Comparison of ENCODE assay signal across 1 cellular context in genomic region chr11:102452461-102453285, GRCh38.
TF ChIP-seq lines count a peak whose summit lies in the region.

Gene TMEM123, minus strand, starts transcription at chr11:102452765. Its CDS starts 142 bp downstream, at chr11:102452623.

TF ChIP-seq in WTC11, 78 proteins besides CTCF, POLR2A, EP300 and RAD21 (continued from another document and continues in another):
- no peak for TF ChIP-seq ZBTB43 (CRISPR knock-in tag; IDR thresholded peaks at IDR 0.05)
- no peak for TF ChIP-seq MLX (CRISPR knock-in tag; IDR thresholded peaks at IDR 0.05)
- peak; percentile 58; the same call in 1 of the 2 replicates for TF ChIP-seq ARID4B (CRISPR knock-in tag; IDR thresholded peaks at IDR 0.05; ENCODE audit: borderline replicate concordance)
- no peak for TF ChIP-seq ZNF281 (CRISPR knock-in tag; IDR thresholded peaks at IDR 0.05)
- TF ChIP-seq CDX4 (CRISPR knock-in tag; IDR thresholded peaks at IDR 0.05; ENCODE audit: borderline replicate concordance) = no peak
- TF ChIP-seq FOXK1 (CRISPR knock-in tag; IDR thresholded peaks at IDR 0.05) = no peak
- TF ChIP-seq HMGA2 (CRISPR knock-in tag; IDR thresholded peaks at IDR 0.05) = no peak
- TF ChIP-seq TEAD4 (CRISPR knock-in tag; IDR thresholded peaks at IDR 0.05) = no peak
- TF ChIP-seq EMX1 (CRISPR knock-in tag; IDR thresholded peaks at IDR 0.05) = no peak
- no peak; the same call in none of the 2 replicates for TF ChIP-seq HMGXB4 (CRISPR knock-in tag; IDR thresholded peaks at IDR 0.05)
- no peak for TF ChIP-seq ZNF671 (CRISPR knock-in tag; IDR thresholded peaks at IDR 0.05)
- no peak for TF ChIP-seq GRHL2 (CRISPR knock-in tag; IDR thresholded peaks at IDR 0.05; ENCODE audit: insufficient replicate concordance, severe bottlenecking)
- peak; percentile 21; the same call in 1 of the 2 replicates for TF ChIP-seq ESRRA (CRISPR knock-in tag; IDR thresholded peaks at IDR 0.05; ENCODE audit: borderline replicate concordance)
- TF ChIP-seq NR2C2 (CRISPR knock-in tag; IDR thresholded peaks at IDR 0.05) = no peak
- TF ChIP-seq CBFB (CRISPR knock-in tag; IDR thresholded peaks at IDR 0.05; ENCODE audit: low read depth) = no peak
- TF ChIP-seq FOXJ3 (CRISPR knock-in tag; IDR thresholded peaks at IDR 0.05; ENCODE audit: borderline replicate concordance) = no peak
- no peak for TF ChIP-seq JUN (CRISPR knock-in tag; IDR thresholded peaks at IDR 0.05)
- TF ChIP-seq CREM (CRISPR knock-in tag; IDR thresholded peaks at IDR 0.05) = no peak
- TF ChIP-seq ZNF416 (CRISPR knock-in tag; IDR thresholded peaks at IDR 0.05) = no peak
- TF ChIP-seq ZNF138 (CRISPR knock-in tag; conservative IDR thresholded peaks at IDR 0.05) = 0 out of 2 replicates have a peak, but pooled peaks have one; percentile 22
- no peak for TF ChIP-seq SOX15 (CRISPR knock-in tag; IDR thresholded peaks at IDR 0.05)
- no peak for TF ChIP-seq NFATC4 (CRISPR knock-in tag; IDR thresholded peaks at IDR 0.05)
- TF ChIP-seq, protein P1, sequence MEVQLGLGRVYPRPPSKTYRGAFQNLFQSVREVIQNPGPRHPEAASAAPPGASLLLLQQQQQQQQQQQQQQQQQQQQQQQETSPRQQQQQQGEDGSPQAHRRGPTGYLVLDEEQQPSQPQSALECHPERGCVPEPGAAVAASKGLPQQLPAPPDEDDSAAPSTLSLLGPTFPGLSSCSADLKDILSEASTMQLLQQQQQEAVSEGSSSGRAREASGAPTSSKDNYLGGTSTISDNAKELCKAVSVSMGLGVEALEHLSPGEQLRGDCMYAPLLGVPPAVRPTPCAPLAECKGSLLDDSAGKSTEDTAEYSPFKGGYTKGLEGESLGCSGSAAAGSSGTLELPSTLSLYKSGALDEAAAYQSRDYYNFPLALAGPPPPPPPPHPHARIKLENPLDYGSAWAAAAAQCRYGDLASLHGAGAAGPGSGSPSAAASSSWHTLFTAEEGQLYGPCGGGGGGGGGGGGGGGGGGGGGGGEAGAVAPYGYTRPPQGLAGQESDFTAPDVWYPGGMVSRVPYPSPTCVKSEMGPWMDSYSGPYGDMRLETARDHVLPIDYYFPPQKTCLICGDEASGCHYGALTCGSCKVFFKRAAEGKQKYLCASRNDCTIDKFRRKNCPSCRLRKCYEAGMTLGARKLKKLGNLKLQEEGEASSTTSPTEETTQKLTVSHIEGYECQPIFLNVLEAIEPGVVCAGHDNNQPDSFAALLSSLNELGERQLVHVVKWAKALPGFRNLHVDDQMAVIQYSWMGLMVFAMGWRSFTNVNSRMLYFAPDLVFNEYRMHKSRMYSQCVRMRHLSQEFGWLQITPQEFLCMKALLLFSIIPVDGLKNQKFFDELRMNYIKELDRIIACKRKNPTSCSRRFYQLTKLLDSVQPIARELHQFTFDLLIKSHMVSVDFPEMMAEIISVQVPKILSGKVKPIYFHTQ (CRISPR knock-in tag; IDR thresholded peaks at IDR 0.05) = no peak
- TF ChIP-seq, protein P2, sequence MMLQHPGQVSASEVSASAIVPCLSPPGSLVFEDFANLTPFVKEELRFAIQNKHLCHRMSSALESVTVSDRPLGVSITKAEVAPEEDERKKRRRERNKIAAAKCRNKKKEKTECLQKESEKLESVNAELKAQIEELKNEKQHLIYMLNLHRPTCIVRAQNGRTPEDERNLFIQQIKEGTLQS (CRISPR knock-in tag; conservative IDR thresholded peaks at IDR 0.05) = no peak
- TF ChIP-seq CREB1 (CRISPR knock-in tag; IDR thresholded peaks at IDR 0.05) = no peak
- TF ChIP-seq, protein P3, sequence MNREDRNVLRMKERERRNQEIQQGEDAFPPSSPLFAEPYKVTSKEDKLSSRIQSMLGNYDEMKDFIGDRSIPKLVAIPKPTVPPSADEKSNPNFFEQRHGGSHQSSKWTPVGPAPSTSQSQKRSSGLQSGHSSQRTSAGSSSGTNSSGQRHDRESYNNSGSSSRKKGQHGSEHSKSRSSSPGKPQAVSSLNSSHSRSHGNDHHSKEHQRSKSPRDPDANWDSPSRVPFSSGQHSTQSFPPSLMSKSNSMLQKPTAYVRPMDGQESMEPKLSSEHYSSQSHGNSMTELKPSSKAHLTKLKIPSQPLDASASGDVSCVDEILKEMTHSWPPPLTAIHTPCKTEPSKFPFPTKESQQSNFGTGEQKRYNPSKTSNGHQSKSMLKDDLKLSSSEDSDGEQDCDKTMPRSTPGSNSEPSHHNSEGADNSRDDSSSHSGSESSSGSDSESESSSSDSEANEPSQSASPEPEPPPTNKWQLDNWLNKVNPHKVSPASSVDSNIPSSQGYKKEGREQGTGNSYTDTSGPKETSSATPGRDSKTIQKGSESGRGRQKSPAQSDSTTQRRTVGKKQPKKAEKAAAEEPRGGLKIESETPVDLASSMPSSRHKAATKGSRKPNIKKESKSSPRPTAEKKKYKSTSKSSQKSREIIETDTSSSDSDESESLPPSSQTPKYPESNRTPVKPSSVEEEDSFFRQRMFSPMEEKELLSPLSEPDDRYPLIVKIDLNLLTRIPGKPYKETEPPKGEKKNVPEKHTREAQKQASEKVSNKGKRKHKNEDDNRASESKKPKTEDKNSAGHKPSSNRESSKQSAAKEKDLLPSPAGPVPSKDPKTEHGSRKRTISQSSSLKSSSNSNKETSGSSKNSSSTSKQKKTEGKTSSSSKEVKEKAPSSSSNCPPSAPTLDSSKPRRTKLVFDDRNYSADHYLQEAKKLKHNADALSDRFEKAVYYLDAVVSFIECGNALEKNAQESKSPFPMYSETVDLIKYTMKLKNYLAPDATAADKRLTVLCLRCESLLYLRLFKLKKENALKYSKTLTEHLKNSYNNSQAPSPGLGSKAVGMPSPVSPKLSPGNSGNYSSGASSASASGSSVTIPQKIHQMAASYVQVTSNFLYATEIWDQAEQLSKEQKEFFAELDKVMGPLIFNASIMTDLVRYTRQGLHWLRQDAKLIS (CRISPR knock-in tag; IDR thresholded peaks at IDR 0.05; ENCODE audit: borderline replicate concordance) = no peak
- no peak for TF ChIP-seq PRRX2 (CRISPR knock-in tag; IDR thresholded peaks at IDR 0.05)
- TF ChIP-seq, protein P4, sequence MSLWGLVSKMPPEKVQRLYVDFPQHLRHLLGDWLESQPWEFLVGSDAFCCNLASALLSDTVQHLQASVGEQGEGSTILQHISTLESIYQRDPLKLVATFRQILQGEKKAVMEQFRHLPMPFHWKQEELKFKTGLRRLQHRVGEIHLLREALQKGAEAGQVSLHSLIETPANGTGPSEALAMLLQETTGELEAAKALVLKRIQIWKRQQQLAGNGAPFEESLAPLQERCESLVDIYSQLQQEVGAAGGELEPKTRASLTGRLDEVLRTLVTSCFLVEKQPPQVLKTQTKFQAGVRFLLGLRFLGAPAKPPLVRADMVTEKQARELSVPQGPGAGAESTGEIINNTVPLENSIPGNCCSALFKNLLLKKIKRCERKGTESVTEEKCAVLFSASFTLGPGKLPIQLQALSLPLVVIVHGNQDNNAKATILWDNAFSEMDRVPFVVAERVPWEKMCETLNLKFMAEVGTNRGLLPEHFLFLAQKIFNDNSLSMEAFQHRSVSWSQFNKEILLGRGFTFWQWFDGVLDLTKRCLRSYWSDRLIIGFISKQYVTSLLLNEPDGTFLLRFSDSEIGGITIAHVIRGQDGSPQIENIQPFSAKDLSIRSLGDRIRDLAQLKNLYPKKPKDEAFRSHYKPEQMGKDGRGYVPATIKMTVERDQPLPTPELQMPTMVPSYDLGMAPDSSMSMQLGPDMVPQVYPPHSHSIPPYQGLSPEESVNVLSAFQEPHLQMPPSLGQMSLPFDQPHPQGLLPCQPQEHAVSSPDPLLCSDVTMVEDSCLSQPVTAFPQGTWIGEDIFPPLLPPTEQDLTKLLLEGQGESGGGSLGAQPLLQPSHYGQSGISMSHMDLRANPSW (CRISPR knock-in tag; conservative IDR thresholded peaks at IDR 0.05; ENCODE audit: low read depth) = no peak
- no peak for TF ChIP-seq GTF2I (CRISPR knock-in tag; conservative IDR thresholded peaks at IDR 0.05)
- TF ChIP-seq ZNF317 (CRISPR knock-in tag; IDR thresholded peaks at IDR 0.05; ENCODE audit: borderline replicate concordance, low read depth) = no peak
- TF ChIP-seq USF2 (CRISPR knock-in tag; IDR thresholded peaks at IDR 0.05) = no peak
- TF ChIP-seq SMAD3 (CRISPR knock-in tag; IDR thresholded peaks at IDR 0.05; ENCODE audit: borderline replicate concordance) = no peak
